18 cellular contexts compared by ENCODE assay signal in the genomic region with DNA sequence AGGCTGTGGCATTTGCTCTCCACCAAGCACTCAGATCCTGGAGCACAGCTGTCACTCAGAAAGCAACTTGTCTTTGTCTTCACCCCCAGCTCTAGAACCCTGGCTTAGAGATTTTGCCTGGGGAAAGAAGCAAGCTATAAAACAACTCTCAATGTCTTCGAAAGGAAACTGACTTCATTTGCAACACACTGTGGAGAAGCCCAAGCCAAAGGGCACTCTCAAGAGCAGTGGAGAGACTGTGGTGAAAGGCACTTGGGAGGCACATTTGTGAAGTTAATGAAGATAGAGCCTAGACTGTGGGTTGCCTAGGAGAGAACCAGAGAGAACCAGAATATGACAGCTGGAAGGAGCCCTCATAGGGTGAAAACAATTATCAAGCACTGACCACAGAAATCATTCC.
A peak's percentile ranks its signal among the peaks of the same experiment; 100 is the strongest.
DNase-seq lines count a peak whose midpoint lies in the region; FAIRE-seq and TF ChIP-seq lines count a peak whose summit lies in the region.
"Had no signal": no experiment of that assay in that cellular context is flagged by ENCODE, and none has a peak within 500 bp of the region (broad histone marks: within the 10 kb centered on the region; RNA-seq: fewer than 3 reads in every experiment).

No MANE protein-coding gene starts in this region.

- in situ Hi-C loops in HAP-1 (cut with MboI; ENCODE audit: low sequenced_read_pairs) = loop anchor here (10.0 to 25.0 kb wide), 2 partner anchors 499 to 862 kb away; no protein-coding TSS in a partner anchor

- DNase-seq in ELF-1 (ENCODE audit: low read depth, low spot score) = peak; percentile 73
- DNase-seq in HAP-1 (ENCODE audit: low spot score in 2 of 2) = peak; percentile 8 to 10
- no peak for DNase-seq in astrocyte (ENCODE audit: low read depth)
- peak; percentile 40 for DNase-seq in myocyte (ENCODE audit: low read depth)
- no peak for DNase-seq in stimulated activated CD4-positive, alpha-beta T cell treated with anti-CD3 and anti-CD28 coated beads, Interleukin-1b, Interleukin-23, amount 100 ng/mL, for 48 hours
- DNase-seq in GM10266 (ENCODE audit: extremely low spot score) = no peak
- DNase-seq: Calu3; CD8-positive, alpha-beta T cell; DMS79 treated with DMSO at 0.1 percent for 48 hours; GM23248; HFFc6; IMR-90 had no signal

- no peaks in the 10 kb centered on the region for H4K20me1 ChIP-seq in astrocyte (ENCODE audit: insufficient read depth, low read length)
- H4K20me1 ChIP-seq: BLaER1 treated with 17β-estradiol and CSF1 and Interleukin-3, amounts not matched to agents 10 nM and 100 nM had no signal

- H3K9ac ChIP-seq in astrocyte (ENCODE audit: low read length) = no peak overlapping the region
- H3K9ac ChIP-seq: BLaER1 treated with 17β-estradiol and CSF1 and Interleukin-3, amounts not matched to agents 10 nM and 100 nM; GM23248 had no signal

- H3K4me1 Mint-ChIP-seq in astrocyte (ENCODE audit: low read depth, unreplicated experiment) = no peaks in the 10 kb centered on the region
- H3K4me1 Mint-ChIP-seq: B cell had no signal

- no peak overlapping the region for H3K4me2 ChIP-seq in astrocyte (ENCODE audit: low read length)
- H3K4me2 ChIP-seq: BLaER1 treated with 17β-estradiol and CSF1 and Interleukin-3, amounts not matched to agents 10 nM and 100 nM had no signal

- TF ChIP-seq CTCF in astrocyte (IDR thresholded peaks at IDR 0.05; ENCODE audit: insufficient read depth, low read depth, low read length) (no peak), GM10266 (IDR thresholded peaks at IDR 0.05; ENCODE audit: control insufficient read depth, insufficient read depth, low read depth, missing control alignments) (no peak)

- H3K4me3 ChIP-seq in HAP-1 (no peak overlapping the region), astrocyte (ENCODE audit: insufficient read depth, low read depth, low read length) (no peak overlapping the region)
- H3K4me3 ChIP-seq: BLaER1 treated with 17β-estradiol and CSF1 and Interleukin-3, amounts not matched to agents 10 nM and 100 nM; GM23248 had no signal

- H3K36me3 Mint-ChIP-seq in astrocyte (ENCODE audit: low read depth, unreplicated experiment) = peaks cover 2% of the 10 kb centered on the region
- H3K36me3 Mint-ChIP-seq: CD8-positive, alpha-beta T cell had no signal

- H3K27ac Mint-ChIP-seq in astrocyte (ENCODE audit: unreplicated experiment) = peak overlapping the region; percentile 30
- H3K27ac Mint-ChIP-seq: B cell; CD8-positive, alpha-beta T cell; HFFc6 had no signal

- no peaks in the 10 kb centered on the region for H3K9me3 ChIP-seq in HAP-1
- no peaks in the 10 kb centered on the region for H3K9me3 ChIP-seq in astrocyte (ENCODE audit: insufficient read depth, low read depth, low read length)

- H3K9me3 Mint-ChIP-seq in astrocyte (ENCODE audit: unreplicated experiment) = peaks cover under 1% of the 10 kb centered on the region
- H3K9me3 Mint-ChIP-seq: CD8-positive, alpha-beta T cell; HFFc6 had no signal

- no peak for FAIRE-seq in astrocyte (lab: Jason Lieb, UNC)
- FAIRE-seq: GM12892, GM18507, H54 had no signal

- H3K36me3 ChIP-seq in HAP-1 (replicated peaks) (no peaks in the 10 kb centered on the region), astrocyte (ENCODE audit: insufficient read depth, low read length) (no peaks in the 10 kb centered on the region)
- H3K36me3 ChIP-seq: BLaER1 treated with 17β-estradiol and CSF1 and Interleukin-3, amounts not matched to agents 10 nM and 100 nM had no signal

- no peak overlapping the region for H3K27ac ChIP-seq in astrocyte (ENCODE audit: low read depth, low read length)
- H3K27ac ChIP-seq: BLaER1 treated with 17β-estradiol and CSF1 and Interleukin-3, amounts not matched to agents 10 nM and 100 nM; GM23248; HL-60 had no signal

- H3K4me1 ChIP-seq in HAP-1 = no peaks in the 10 kb centered on the region; the same call in 1 of the 2 replicates
- no peaks in the 10 kb centered on the region for H3K4me1 ChIP-seq in astrocyte (ENCODE audit: insufficient read depth, low read length)

- no peak overlapping the region for H2AFZ ChIP-seq in astrocyte (ENCODE audit: low read depth, low read length)
- H2AFZ ChIP-seq: GM23248 had no signal

- H3K27me3 Mint-ChIP-seq in astrocyte (ENCODE audit: low read depth, unreplicated experiment) = peaks cover 3% of the 10 kb centered on the region

- 0 out of 2 replicates have a peak, but pooled peaks cover 2% of the 10 kb centered on the region for H3K27me3 ChIP-seq in HAP-1 (ENCODE audit: low read depth)
- H3K27me3 ChIP-seq in astrocyte (ENCODE audit: insufficient read depth, low read length) = no peaks in the 10 kb centered on the region
- H3K27me3 ChIP-seq: BLaER1 treated with 17β-estradiol and CSF1 and Interleukin-3, amounts not matched to agents 10 nM and 100 nM had no signal

- H3K4me3 Mint-ChIP-seq in astrocyte (ENCODE audit: unreplicated experiment) = no peak overlapping the region
- H3K4me3 Mint-ChIP-seq: B cell; CD8-positive, alpha-beta T cell; HFFc6 had no signal

- no peaks in the 10 kb centered on the region for H3K79me2 ChIP-seq in astrocyte (ENCODE audit: insufficient read depth, low read length)

Comparison
In these comparisons a context has a peak if more than half of its experiments do, and no peak if none do; other contexts are left out.
1. DNase-seq: peak in ELF-1 (single experiment), HAP-1 (2 of 2) and myocyte (single experiment); none in astrocyte (single experiment), stimulated activated CD4-positive, alpha-beta T cell treated with anti-CD3 and anti-CD28 coated beads, Interleukin-1b, Interleukin-23, amount 100 ng/mL, for 48 hours (single experiment) and GM10266 (single experiment).